Comparison of ENCODE assay signal across 15 cellular contexts in the genomic region with DNA sequence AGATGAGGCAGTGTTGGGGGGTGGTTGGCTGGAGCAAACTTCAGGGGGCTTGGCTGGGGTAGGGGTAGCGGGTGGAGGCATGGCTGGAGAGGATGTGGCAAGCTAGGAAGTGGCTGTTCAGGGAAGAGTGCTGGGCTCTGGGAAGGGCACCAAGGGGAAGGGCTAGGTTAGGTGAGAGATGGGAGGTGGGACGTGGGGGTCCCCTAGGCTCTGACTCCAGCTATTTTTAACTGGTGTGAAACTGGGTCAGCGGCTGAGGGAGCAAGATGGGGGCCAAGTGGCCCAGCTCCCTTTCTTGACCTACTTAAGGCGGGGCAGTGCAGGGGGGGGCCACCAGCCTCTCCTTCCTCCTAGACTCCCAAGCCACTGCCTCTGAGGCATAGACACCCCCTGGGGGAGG. TPM values are rescaled to one million over a fixed set of nuclear protein-coding genes. Genes with fewer than 3 reads are reported as not detected.
A peak's percentile ranks its signal among the peaks of the same experiment; 100 is the strongest.
DNase-seq lines count a peak whose midpoint lies in the region; ATAC-seq and TF ChIP-seq lines count a peak whose summit lies in the region.
"Had no signal": no experiment of that assay in that cellular context is flagged by ENCODE, and none has a peak within 500 bp of the region (broad histone marks: within the 10 kb centered on the region; RNA-seq: fewer than 3 reads in every experiment).

No MANE protein-coding gene starts in this region.

- H3K4me1 Mint-ChIP-seq in chondrocyte (ENCODE audit: low read depth), result peaks cover 6% of the 10 kb centered on the region

- TF ChIP-seq CTCF in GM10266 (IDR thresholded peaks at IDR 0.05; ENCODE audit: control insufficient read depth, insufficient read depth, low read depth, missing control alignments), result no peak
- no peak for TF ChIP-seq CTCF in chondrocyte (IDR thresholded peaks at IDR 0.05)

- H3K9me3 Mint-ChIP-seq in chondrocyte (ENCODE audit: low read depth), result no peaks in the 10 kb centered on the region

- peak; percentile 10 for DNase-seq in GM10266 (ENCODE audit: extremely low spot score)
- DNase-seq in chondrocyte (ENCODE audit: low spot score), result peak; percentile 51
- DNase-seq in posterior vena cava (ENCODE audit: low spot score), result peak; percentile 53
- DNase-seq in stimulated activated CD4-positive, alpha-beta T cell treated with anti-CD3 and anti-CD28 coated beads, Interleukin-12 subunit alpha, Interleukin-12 subunit beta, amount 100 ng/mL, for 4 hours, result no peak
- DNase-seq: CD4-positive, alpha-beta memory T cell; COR-L47; DMS153; DND-41; GDM1; GM23248; H9 had no signal

- ATAC-seq in GM19463 (IDR thresholded peaks at IDR 0.05; ENCODE audit: unreplicated experiment), result no peak
- ATAC-seq in HG03097 (IDR thresholded peaks at IDR 0.05; ENCODE audit: low FRiP score, unreplicated experiment), result no peak
- ATAC-seq: HCT116 had no signal

- H3K4me3 Mint-ChIP-seq in chondrocyte (ENCODE audit: unreplicated experiment), result no peak overlapping the region
- H3K4me3 Mint-ChIP-seq: CD4-positive, alpha-beta memory T cell; H9 had no signal

- peaks cover 10% of the 10 kb centered on the region for H3K27me3 Mint-ChIP-seq in chondrocyte (ENCODE audit: low read depth)

- H3K27ac Mint-ChIP-seq in chondrocyte (ENCODE audit: unreplicated experiment), result no peak overlapping the region

- peaks cover 8% of the 10 kb centered on the region for H3K36me3 Mint-ChIP-seq in chondrocyte (ENCODE audit: low read depth)
- H3K36me3 Mint-ChIP-seq: CD4-positive, alpha-beta memory T cell had no signal

- intact Hi-C loops in posterior vena cava (cut with DNase I), result loop anchor here in 1 of 2 donors (5.0 kb wide), 1 partner anchor 375 kb away; no protein-coding TSS in a partner anchor

RNA-seq across cellular contexts. Expression of a gene that starts 7.3 kb away (rescaled TPM):
- total RNA-seq in chondrocyte (4.9 to 9.3 TPM (median 8.9 TPM) in 3 replicates), posterior vena cava (under 1 TPM; 0.83 to 0.90 TPM)
- total RNA-seq: A172 had no signal

RNA-seq across cellular contexts. Expression of a gene that starts 43.6 kb away (rescaled TPM):
- total RNA-seq in chondrocyte (0.27 to 0.74 TPM (median 0.55 TPM) in 3 replicates), posterior vena cava (under 1 TPM; 0.33 to 0.37 TPM)

RNA-seq across cellular contexts. Expression of a gene that starts 54.4 kb away (rescaled TPM):
- total RNA-seq in chondrocyte (47.7 to 48.9 TPM (median 48.3 TPM) in 3 replicates), posterior vena cava (10 to 100 TPM; 65.0 to 82.3 TPM)
